ENCODE assay signal across 37 cellular contexts in genomic region chr7:77543910-77544309, GRCh38. TPM values are rescaled to one million over a fixed set of nuclear protein-coding genes. Genes with fewer than 3 reads are reported as not detected.
DNase-seq lines count a peak whose midpoint lies in the region; ATAC-seq and TF ChIP-seq lines count a peak whose summit lies in the region.
"Had no signal": no experiment of that assay in that cellular context is flagged by ENCODE, and none has a peak within 500 bp of the region (broad histone marks: within the 10 kb centered on the region; RNA-seq: fewer than 3 reads in every experiment).

No MANE protein-coding gene starts in this region.

- H3K27ac ChIP-seq in hepatocyte (no peak overlapping the region), smooth muscle cell (ENCODE audit: low read depth) (peak overlapping the region; percentile 61), MM.1S (ENCODE audit: low read length) (no peak overlapping the region), testis (no peak overlapping the region)
- H3K27ac ChIP-seq: 22Rv1, heart right ventricle, HL-60, psoas muscle, WERI-Rb-1 had no signal

- peaks cover 100% of the 10 kb centered on the region for H3K79me2 ChIP-seq in hepatocyte
- peaks cover 100% of the 10 kb centered on the region for H3K79me2 ChIP-seq in smooth muscle cell (ENCODE audit: low read depth)
- peaks cover 28% of the 10 kb centered on the region for H3K79me2 ChIP-seq in MM.1S (ENCODE audit: low read length)

- H3K27me3 ChIP-seq in hepatocyte (no peaks in the 10 kb centered on the region), smooth muscle cell (ENCODE audit: low read depth) (no peaks in the 10 kb centered on the region), MM.1S (replicated peaks; ENCODE audit: insufficient read depth, low read length) (no peaks in the 10 kb centered on the region), testis (no peaks in the 10 kb centered on the region)
- H3K27me3 ChIP-seq: heart right ventricle, sigmoid colon had no signal

- H3K4me2 ChIP-seq in hepatocyte (peak overlapping the region; percentile 23), smooth muscle cell (peak overlapping the region; percentile 80), MM.1S (ENCODE audit: low read depth, low read length) (no peak overlapping the region)

- peak overlapping the region; percentile 6 for H3K27ac Mint-ChIP-seq in activated naive CD8-positive, alpha-beta T cell
- H3K27ac Mint-ChIP-seq in activated naive CD8-positive, alpha-beta T cell treated with anti-CD3 and anti-CD28 coated beads, Interleukin-2, amount 50 U/mL, for 24 hours, result no peak overlapping the region
- no peak overlapping the region for H3K27ac Mint-ChIP-seq in activated CD8-positive, alpha-beta T cell treated with anti-CD3 and anti-CD28 coated beads for 36 hours
- H3K27ac Mint-ChIP-seq: activated naive CD8-positive, alpha-beta T cell treated with anti-CD3 and anti-CD28 coated beads, Interleukin-2, amount 10 ng/mL, durations not matched to agents 7 days and 5 days; activated T-cell treated with anti-CD3 and anti-CD28 coated beads, Interleukin-2, amount 50 U/mL, for 24 hours; CD4-positive, CD25-positive, alpha-beta regulatory T cell; T-helper 2 cell treated with Interferon-gamma antibody and Interleukin-4, amounts not matched to agents 5 μg/mL and 100 μg/mL, for 36 hours had no signal

- TF ChIP-seq CTCF in activated CD8-positive, alpha-beta T cell treated with anti-CD3 and anti-CD28 coated beads for 36 hours (IDR thresholded peaks at IDR 0.05), result no peak
- no peak for TF ChIP-seq CTCF in hepatocyte (IDR thresholded peaks at IDR 0.05; ENCODE audit: poor library complexity)
- no peak for TF ChIP-seq CTCF in smooth muscle cell (IDR thresholded peaks at IDR 0.05; ENCODE audit: borderline replicate concordance, insufficient read depth, poor library complexity, severe bottlenecking)
- TF ChIP-seq CTCF in MM.1S (IDR thresholded peaks at IDR 0.05; ENCODE audit: low read length), result no peak
- TF ChIP-seq CTCF in testis (IDR thresholded peaks at IDR 0.05), result no peak

- ATAC-seq in activated naive CD8-positive, alpha-beta T cell treated with anti-CD3 and anti-CD28 coated beads, Interleukin-2, amount 50 U/mL, for 24 hours, result no peak
- ATAC-seq in activated CD8-positive, alpha-beta T cell treated with anti-CD3 and anti-CD28 coated beads for 36 hours, result peak; percentile 24
- ATAC-seq: esophagus mucosa, heart right ventricle, PC-3, psoas muscle had no signal

- no peaks in the 10 kb centered on the region for H3K9me3 Mint-ChIP-seq in activated naive CD8-positive, alpha-beta T cell (ENCODE audit: low read depth)
- no peaks in the 10 kb centered on the region for H3K9me3 Mint-ChIP-seq in activated naive CD8-positive, alpha-beta T cell treated with anti-CD3 and anti-CD28 coated beads, Interleukin-2, amount 50 U/mL, for 24 hours
- H3K9me3 Mint-ChIP-seq in activated CD8-positive, alpha-beta T cell treated with anti-CD3 and anti-CD28 coated beads for 36 hours, result no peaks in the 10 kb centered on the region
- H3K9me3 Mint-ChIP-seq: activated naive CD8-positive, alpha-beta T cell treated with anti-CD3 and anti-CD28 coated beads, Interleukin-2, amount 10 ng/mL, durations not matched to agents 7 days and 5 days; activated T-cell treated with anti-CD3 and anti-CD28 coated beads, Interleukin-2, amount 50 U/mL, for 24 hours; mesothelial cell of epicardium; T-helper 2 cell treated with Interferon-gamma antibody and Interleukin-4, amounts not matched to agents 5 μg/mL and 100 μg/mL, for 36 hours had no signal

- H2AFZ ChIP-seq in hepatocyte, result no peak overlapping the region
- H2AFZ ChIP-seq in smooth muscle cell (ENCODE audit: low read depth), result no peak overlapping the region
- no peak overlapping the region for H2AFZ ChIP-seq in MM.1S (ENCODE audit: low read length)

- H3K36me3 ChIP-seq in hepatocyte (replicated peaks; ENCODE audit: insufficient read depth, low read depth), result no peaks in the 10 kb centered on the region
- no peaks in the 10 kb centered on the region for H3K36me3 ChIP-seq in smooth muscle cell (ENCODE audit: low read depth)
- no peaks in the 10 kb centered on the region for H3K36me3 ChIP-seq in MM.1S (replicated peaks; ENCODE audit: insufficient read depth, low read length)
- H3K36me3 ChIP-seq in testis (ENCODE audit: low read depth, missing control alignments), result no peaks in the 10 kb centered on the region
- H3K36me3 ChIP-seq: sigmoid colon had no signal

- TF ChIP-seq POLR2A in testis (IDR thresholded peaks at IDR 0.05), result no peak

- no peak overlapping the region for H3K4me3 ChIP-seq in hepatocyte
- peak overlapping the region; percentile 8 for H3K4me3 ChIP-seq in smooth muscle cell
- H3K4me3 ChIP-seq in MM.1S (ENCODE audit: low read length), result no peak overlapping the region
- H3K4me3 ChIP-seq in testis, result no peak overlapping the region
- H3K4me3 ChIP-seq: heart right ventricle, psoas muscle, sigmoid colon had no signal

- no peak overlapping the region for H3K4me3 Mint-ChIP-seq in activated naive CD8-positive, alpha-beta T cell
- H3K4me3 Mint-ChIP-seq in activated naive CD8-positive, alpha-beta T cell treated with anti-CD3 and anti-CD28 coated beads, Interleukin-2, amount 50 U/mL, for 24 hours, result no peak overlapping the region
- H3K4me3 Mint-ChIP-seq in activated CD8-positive, alpha-beta T cell treated with anti-CD3 and anti-CD28 coated beads for 36 hours, result no peak overlapping the region
- H3K4me3 Mint-ChIP-seq: activated naive CD8-positive, alpha-beta T cell treated with anti-CD3 and anti-CD28 coated beads, Interleukin-2, amount 10 ng/mL, durations not matched to agents 7 days and 5 days; activated T-cell treated with anti-CD3 and anti-CD28 coated beads, Interleukin-2, amount 50 U/mL, for 24 hours; mesothelial cell of epicardium; T-helper 2 cell treated with Interferon-gamma antibody and Interleukin-4, amounts not matched to agents 5 μg/mL and 100 μg/mL, for 36 hours had no signal

- H3K4me1 ChIP-seq in hepatocyte (ENCODE audit: insufficient read depth) (peaks cover 29% of the 10 kb centered on the region), smooth muscle cell (ENCODE audit: low read depth) (peaks cover 35% of the 10 kb centered on the region), MM.1S (ENCODE audit: low read length) (no peaks in the 10 kb centered on the region), testis (peaks cover 4% of the 10 kb centered on the region)

- no peaks in the 10 kb centered on the region for H3K9me2 ChIP-seq in hepatocyte (replicated peaks; ENCODE audit: insufficient read depth)
- H3K9me2 ChIP-seq in MM.1S (replicated peaks; ENCODE audit: insufficient read depth, low read length), result no peaks in the 10 kb centered on the region

- WGBS in hepatocyte (ENCODE audit: low lambda C conversion rate, missing lambda C conversion rate), result 82% methylated on average over 4 of the region's 4 CpGs
- WGBS in smooth muscle cell (ENCODE audit: low lambda C conversion rate), result 44% methylated on average over 4 of the region's 4 CpGs
- 87 to 95% methylated on average over 4 of the region's 4 CpGs for WGBS in testis, 2 donors

- H3K9ac ChIP-seq in smooth muscle cell (ENCODE audit: low read depth), result no peak overlapping the region
- no peak overlapping the region for H3K9ac ChIP-seq in MM.1S (ENCODE audit: low read length)

- intact Hi-C loops in activated CD8-positive, alpha-beta T cell treated with anti-CD3 and anti-CD28 coated beads for 36 hours (cut with micrococcal nuclease), result no loop called here
- intact Hi-C loops in testis (cut with DNase I; ENCODE audit: low total_unique reads), result no loop called here

- H3F3A ChIP-seq in smooth muscle cell (ENCODE audit: low read depth), result peaks cover 24% of the 10 kb centered on the region
- H3F3A ChIP-seq in MM.1S (ENCODE audit: insufficient read depth, low read length), result no peaks in the 10 kb centered on the region

- H4K20me1 ChIP-seq in hepatocyte (ENCODE audit: insufficient read depth, poor library complexity, severe bottlenecking) (peaks cover 99% of the 10 kb centered on the region), smooth muscle cell (ENCODE audit: low read depth) (peaks cover 100% of the 10 kb centered on the region), MM.1S (ENCODE audit: insufficient read depth, low read length) (no peaks in the 10 kb centered on the region)

- DNase-seq in activated naive CD8-positive, alpha-beta T cell treated with anti-CD3 and anti-CD28 coated beads, Interleukin-2, amount 50 U/mL, for 24 hours, result no peak
- DNase-seq in activated CD8-positive, alpha-beta T cell treated with anti-CD3 and anti-CD28 coated beads for 36 hours, result no peak
- DNase-seq in hepatocyte (ENCODE audit: low spot score) (no peak), smooth muscle cell (lab: John Stamatoyannopoulos, UW; ENCODE audit: unreplicated experiment) (no peak), MM.1S (no peak), ACHN (no peak), testis (no peak)
- DNase-seq: activated CD4-positive, alpha-beta T cell treated with anti-CD3 and anti-CD28 coated beads for 48 hours; activated gamma-delta T cell; activated naive CD8-positive, alpha-beta T cell treated with anti-CD3 and anti-CD28 coated beads, Interleukin-2, amount 10 ng/mL, durations not matched to agents 7 days and 5 days; activated T-cell treated with anti-CD3 and anti-CD28 coated beads, Interleukin-2, amount 50 U/mL, for 24 hours; Calu3; caudate nucleus; CD4-positive, CD25-positive, alpha-beta regulatory T cell; cortex of kidney; effector memory CD4-positive, alpha-beta T cell; GOT3; heart right ventricle; kidney glomerular epithelial cell; NCI-H1436 treated with DMSO at 0.1 percent for 48 hours; NCI-H2081 treated with DMSO at 0.1 percent for 48 hours; NCI-H226; NCI-H526 treated with DMSO at 0.1 percent for 48 hours; nucleus accumbens; PC-3; psoas muscle; Right ventricle myocardium superior; sigmoid colon; stimulated activated CD4-positive, alpha-beta T cell treated with anti-CD3 and anti-CD28 coated beads, Interleukin-15, amount 100 ng/mL, for 24 hours; stimulated activated naive CD4-positive, alpha-beta T cell; WERI-Rb-1 had no signal

- in situ Hi-C loops in ACHN (cut with HindIII; ENCODE audit: low pct_ligation_motif_present, low pct_unique_long_range_greater_than_20kb, low sequenced_read_pairs), result no loop called here

- POLR2A ChIA-PET in activated CD8-positive, alpha-beta T cell treated with anti-CD3 and anti-CD28 coated beads for 36 hours (lab: Charles Lee), result no interaction called here

- peaks cover 4% of the 10 kb centered on the region for H3K36me3 Mint-ChIP-seq in activated naive CD8-positive, alpha-beta T cell
- no peaks in the 10 kb centered on the region for H3K36me3 Mint-ChIP-seq in activated naive CD8-positive, alpha-beta T cell treated with anti-CD3 and anti-CD28 coated beads, Interleukin-2, amount 50 U/mL, for 24 hours (ENCODE audit: low read depth)
- H3K36me3 Mint-ChIP-seq in activated CD8-positive, alpha-beta T cell treated with anti-CD3 and anti-CD28 coated beads for 36 hours (ENCODE audit: low read depth), result no peaks in the 10 kb centered on the region
- H3K36me3 Mint-ChIP-seq: activated naive CD8-positive, alpha-beta T cell treated with anti-CD3 and anti-CD28 coated beads, Interleukin-2, amount 10 ng/mL, durations not matched to agents 7 days and 5 days; CD4-positive, CD25-positive, alpha-beta regulatory T cell; mesothelial cell of epicardium had no signal

- no peaks in the 10 kb centered on the region for H3K27me3 Mint-ChIP-seq in activated naive CD8-positive, alpha-beta T cell
- H3K27me3 Mint-ChIP-seq in activated naive CD8-positive, alpha-beta T cell treated with anti-CD3 and anti-CD28 coated beads, Interleukin-2, amount 50 U/mL, for 24 hours, result no peaks in the 10 kb centered on the region
- no peaks in the 10 kb centered on the region for H3K27me3 Mint-ChIP-seq in activated CD8-positive, alpha-beta T cell treated with anti-CD3 and anti-CD28 coated beads for 36 hours
- H3K27me3 Mint-ChIP-seq: activated T-cell treated with anti-CD3 and anti-CD28 coated beads, Interleukin-2, amount 50 U/mL, for 24 hours had no signal

- CTCF ChIA-PET in activated CD8-positive, alpha-beta T cell treated with anti-CD3 and anti-CD28 coated beads for 36 hours (lab: Charles Lee), result no interaction called here

- H3K4me1 Mint-ChIP-seq in activated naive CD8-positive, alpha-beta T cell (ENCODE audit: low read depth), result peaks cover 38% of the 10 kb centered on the region
- H3K4me1 Mint-ChIP-seq in activated naive CD8-positive, alpha-beta T cell treated with anti-CD3 and anti-CD28 coated beads, Interleukin-2, amount 50 U/mL, for 24 hours, result peaks cover 37% of the 10 kb centered on the region
- H3K4me1 Mint-ChIP-seq in activated CD8-positive, alpha-beta T cell treated with anti-CD3 and anti-CD28 coated beads for 36 hours (ENCODE audit: low read depth), result peaks cover 30% of the 10 kb centered on the region

- H3K9me3 ChIP-seq in hepatocyte (ENCODE audit: low read depth) (no peaks in the 10 kb centered on the region), smooth muscle cell (replicated peaks; ENCODE audit: low read depth) (no peaks in the 10 kb centered on the region), MM.1S (replicated peaks; ENCODE audit: insufficient read depth, low read length) (no peaks in the 10 kb centered on the region), testis (no peaks in the 10 kb centered on the region)
- H3K9me3 ChIP-seq: heart right ventricle, psoas muscle, sigmoid colon had no signal

RNA-seq across cellular contexts. Expression of gene PTPN12, which starts 6.8 kb away (rescaled TPM):
- total RNA-seq in activated CD8-positive, alpha-beta T cell treated with anti-CD3 and anti-CD28 coated beads for 36 hours, result 10 to 100 TPM in 1 of 2 experiments, 1 to 10 TPM in 1; 8.1 to 10.0 TPM
- total RNA-seq in hepatocyte (50.5 and 55.1 TPM in 2 replicates), smooth muscle cell (82.9 and 85.2 TPM in 2 replicates), testis (10 to 100 TPM; 82.5 to 86.5 TPM)
- polyA plus RNA-seq in hepatocyte (16.4 and 24.2 TPM in 2 replicates), smooth muscle cell (12.3 and 20.7 TPM in 2 replicates), testis (ENCODE audit: insufficient read depth, low read depth, low replicate concordance) (36.7 TPM)
